In the genomic region with DNA sequence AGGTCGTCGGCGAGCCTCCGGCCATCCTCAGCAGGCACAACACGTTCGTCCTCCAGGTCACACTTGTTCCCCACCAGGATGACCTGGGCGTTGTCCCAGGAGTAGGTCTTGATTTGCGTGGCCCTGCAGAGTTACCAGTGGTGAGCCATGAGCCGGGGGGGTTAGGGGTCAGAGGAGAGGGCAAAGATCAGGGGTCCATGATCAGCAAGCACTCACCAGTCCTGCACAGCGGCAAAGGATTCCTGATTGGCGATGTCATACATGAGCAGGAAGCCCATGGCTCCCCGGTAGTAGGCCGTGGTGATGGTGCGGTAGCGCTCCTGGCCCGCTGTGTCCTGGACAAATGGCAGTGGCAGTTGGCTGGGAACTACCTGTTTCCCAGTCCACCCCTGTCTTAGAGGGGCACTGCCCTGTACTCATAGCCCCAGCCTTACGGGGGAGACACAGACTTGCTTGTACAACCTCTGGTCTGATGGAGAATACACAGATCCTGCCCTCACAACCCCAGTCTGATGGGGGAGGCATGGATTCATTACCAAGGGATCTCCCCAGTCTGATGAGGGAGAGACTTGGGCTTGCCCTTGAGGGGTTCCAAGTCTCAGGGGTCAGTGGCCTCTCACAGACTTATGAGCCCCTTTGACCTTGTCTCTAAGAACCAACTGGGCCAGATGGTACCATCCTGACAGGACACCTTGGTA, we compare ENCODE assay signal across 20 cellular contexts.
"Had no signal": no experiment of that assay in that cellular context is flagged by ENCODE, and none has a peak within 500 bp of the region (broad histone marks: within the 10 kb centered on the region; RNA-seq: fewer than 3 reads in every experiment).

No MANE protein-coding gene starts in this region.

- H3K4me3 ChIP-seq: colonic mucosa, hepatocyte, prostate gland, spleen, tibial artery, upper lobe of left lung, uterus had no signal

- H3K27me3 Mint-ChIP-seq: stimulated activated memory B cell treated with anti-CD40 and anti-IgM and Interleukin-4, amounts not matched to agents 10 μg/mL and 1 μg/mL and 100 μg/mL, for 72 hours; stimulated activated naive CD8-positive, alpha-beta T cell treated with anti-CD3 and anti-CD28 coated beads, Interleukin-15, Interleukin-2, amounts not matched to agents 100 ng/mL and 50 ng/mL, for 24 hours had no signal

- H3K36me3 ChIP-seq: colonic mucosa, uterus had no signal

- H3K27ac ChIP-seq: colonic mucosa, hepatocyte, parathyroid adenoma, prostate gland, spleen, tibial artery, upper lobe of left lung, uterus had no signal

- ATAC-seq: natural killer cell; sciatic nerve; stimulated activated memory B cell treated with anti-CD40 and anti-IgM and Interleukin-4, amounts not matched to agents 10 μg/mL and 1 μg/mL and 100 μg/mL, for 72 hours had no signal

- H3K9me3 Mint-ChIP-seq: natural killer cell; neural crest cell; stimulated activated naive CD8-positive, alpha-beta T cell treated with anti-CD3 and anti-CD28 coated beads, Interleukin-15, Interleukin-2, amounts not matched to agents 100 ng/mL and 50 ng/mL, for 24 hours had no signal

- H3K4me3 Mint-ChIP-seq: endodermal cell; natural killer cell; neural crest cell; stimulated activated memory B cell treated with anti-CD40 and anti-IgM and Interleukin-4, amounts not matched to agents 10 μg/mL and 1 μg/mL and 100 μg/mL, for 72 hours; stimulated activated naive CD8-positive, alpha-beta T cell treated with anti-CD3 and anti-CD28 coated beads, Interleukin-15, Interleukin-2, amounts not matched to agents 100 ng/mL and 50 ng/mL, for 24 hours had no signal

- DNase-seq: colonic mucosa; effector CD4-positive, alpha-beta T cell; endodermal cell; foreskin melanocyte; head of caudate nucleus; natural killer cell; spleen; stimulated activated CD4-positive, alpha-beta T cell treated with anti-CD3 and anti-CD28 coated beads, Interleukin-15, amount 100 ng/mL, for 24 hours; stimulated activated CD4-positive, alpha-beta T cell treated with anti-CD3 and anti-CD28 coated beads, Interleukin-1b, Interleukin-23, amount 100 ng/mL, for 48 hours; stimulated activated CD4-positive, alpha-beta T cell treated with anti-CD3 and anti-CD28 coated beads, Interleukin-4, amount 100 ng/mL, for 24 hours; tibial artery; upper lobe of left lung; uterus had no signal

- H3K9me3 ChIP-seq: colonic mucosa, prostate gland, tibial artery, upper lobe of left lung, uterus had no signal

- H3K4me1 ChIP-seq: uterus had no signal

- H3K36me3 Mint-ChIP-seq: natural killer cell had no signal

- H3K27me3 ChIP-seq: colonic mucosa, hepatocyte, spleen, tibial artery, upper lobe of left lung, uterus had no signal

- H3K27ac Mint-ChIP-seq: endodermal cell; natural killer cell; stimulated activated memory B cell treated with anti-CD40 and anti-IgM and Interleukin-4, amounts not matched to agents 10 μg/mL and 1 μg/mL and 100 μg/mL, for 72 hours; stimulated activated naive CD8-positive, alpha-beta T cell treated with anti-CD3 and anti-CD28 coated beads, Interleukin-15, Interleukin-2, amounts not matched to agents 100 ng/mL and 50 ng/mL, for 24 hours had no signal
